Comparison of ENCODE assay signal across 16 cellular contexts in the genomic region with DNA sequence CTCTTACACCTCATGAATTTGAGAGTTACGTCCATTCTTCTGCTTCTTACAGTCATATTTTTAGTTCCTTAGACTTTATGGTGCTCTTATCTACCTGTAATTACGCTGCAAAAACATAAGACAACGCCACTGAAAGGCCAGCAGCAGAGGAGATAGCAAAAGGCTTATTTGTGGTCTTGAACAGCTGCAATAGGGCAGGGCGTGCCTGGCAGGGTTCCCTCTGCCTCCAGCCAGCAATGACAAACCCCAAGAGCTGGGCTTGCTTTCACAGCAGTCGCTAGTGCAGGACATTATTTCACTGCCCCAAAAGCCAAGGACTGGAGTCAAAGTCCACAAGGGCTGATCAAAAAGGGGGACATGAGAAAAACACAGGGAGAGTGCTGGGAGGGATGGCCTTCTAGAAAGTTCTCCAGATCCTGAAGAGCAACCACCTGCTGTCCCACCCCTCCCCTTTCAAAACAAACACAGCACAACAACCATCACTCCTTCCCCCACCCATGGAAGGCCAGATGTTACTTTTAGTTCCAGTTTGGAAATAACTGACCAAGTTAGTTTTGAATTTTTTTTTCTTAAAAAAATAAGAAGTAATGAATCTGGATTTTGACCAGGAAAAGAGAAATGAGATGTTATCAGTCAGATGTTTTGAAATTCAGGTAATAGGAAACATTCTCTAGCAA.
DNase-seq lines count a peak whose midpoint lies in the region; ATAC-seq and TF ChIP-seq lines count a peak whose summit lies in the region.
"Had no signal": no experiment of that assay in that cellular context is flagged by ENCODE, and none has a peak within 500 bp of the region (broad histone marks: within the 10 kb centered on the region; RNA-seq: fewer than 3 reads in every experiment).

No MANE protein-coding gene starts in this region.

- H3K27me3 ChIP-seq in body of pancreas (no peaks in the 10 kb centered on the region), hepatocyte (no peaks in the 10 kb centered on the region)
- H3K27me3 ChIP-seq: vagina had no signal

- H4K20me1 ChIP-seq in hepatocyte (ENCODE audit: insufficient read depth, poor library complexity, severe bottlenecking) = peaks cover 37% of the 10 kb centered on the region

- DNase-seq in GF-D8 (lab: John Stamatoyannopoulos, UW) (peak; percentile 43), body of pancreas (peak in 3 of 4 donors; percentile 18 to 58 (median 38)), hepatocyte (ENCODE audit: low spot score) (peak; percentile 38), posterior vena cava (ENCODE audit: low spot score) (peak; percentile 90), cerebellum (ENCODE audit: low spot score) (no peak), CD1c-positive myeloid dendritic cell (ENCODE audit: extremely low spot score) (no peak)
- no peak for DNase-seq in activated CD4-positive, CD25-positive, alpha-beta regulatory T cell treated with anti-CD3 and anti-CD28 coated beads, Interleukin-2, amount 50 U/mL, for 72 hours
- DNase-seq: activated CD8-positive, alpha-beta T cell treated with anti-CD3 and anti-CD28 coated beads for 36 hours; activated naive CD4-positive, alpha-beta T cell treated with Interleukin-2 at 50 U/mL for 16 hours; cortex of kidney; EL; glutamatergic neuron; NCI-H146 had no signal

- intact Hi-C loops in body of pancreas (cut with DNase I) (no loop called here), posterior vena cava (cut with DNase I) (no loop called here)

- H3K4me1 ChIP-seq in body of pancreas = peaks cover 34% of the 10 kb centered on the region
- H3K4me1 ChIP-seq in hepatocyte (ENCODE audit: insufficient read depth) = peaks cover 29% of the 10 kb centered on the region

- peak overlapping the region; percentile 37 for H3K4me2 ChIP-seq in hepatocyte

- no peak overlapping the region for H3K27ac ChIP-seq in body of pancreas
- H3K27ac ChIP-seq in hepatocyte = peak overlapping the region; percentile 2
- H3K27ac ChIP-seq: vagina had no signal

- H3K36me3 ChIP-seq in body of pancreas (replicated peaks in 1 of 2; ENCODE audit: insufficient read depth in 1 of 2, low read depth in 2 of 2) (no peaks in the 10 kb centered on the region), hepatocyte (replicated peaks; ENCODE audit: insufficient read depth, low read depth) (no peaks in the 10 kb centered on the region)

- no peak overlapping the region for H2AFZ ChIP-seq in hepatocyte

- no peaks in the 10 kb centered on the region for H3K9me3 ChIP-seq in body of pancreas
- H3K9me3 ChIP-seq in hepatocyte (ENCODE audit: low read depth) = no peaks in the 10 kb centered on the region
- H3K9me3 ChIP-seq: vagina had no signal

- ATAC-seq in body of pancreas (no peak), HG02610 (IDR thresholded peaks at IDR 0.05; ENCODE audit: unreplicated experiment) (no peak)
- ATAC-seq: activated CD8-positive, alpha-beta T cell treated with anti-CD3 and anti-CD28 coated beads for 36 hours had no signal

- 48 to 52% methylated on average over 5 of the region's 5 CpGs for WGBS in body of pancreas, 2 donors
- WGBS in hepatocyte (ENCODE audit: low lambda C conversion rate, missing lambda C conversion rate) = 59% methylated on average over 5 of the region's 5 CpGs

- H3K4me3 ChIP-seq in body of pancreas = no peak overlapping the region
- H3K4me3 ChIP-seq in hepatocyte = no peak overlapping the region
- H3K4me3 ChIP-seq: skin epidermis, vagina had no signal

- no peak for TF ChIP-seq POLR2A in body of pancreas (IDR thresholded peaks at IDR 0.05)

- peaks cover 94% of the 10 kb centered on the region for H3K79me2 ChIP-seq in hepatocyte

- TF ChIP-seq CTCF in body of pancreas (IDR thresholded peaks at IDR 0.05) (no peak), hepatocyte (IDR thresholded peaks at IDR 0.05; ENCODE audit: poor library complexity) (no peak)

- H3K9me2 ChIP-seq in hepatocyte (replicated peaks; ENCODE audit: insufficient read depth) = no peaks in the 10 kb centered on the region

Comparison
In these comparisons a context has a peak if more than half of its experiments do, and no peak if none do; other contexts are left out.
1. DNase-seq: peak in GF-D8 (single experiment), body of pancreas (3 of 4), hepatocyte (single experiment) and posterior vena cava (single experiment); none in cerebellum (single experiment), CD1c-positive myeloid dendritic cell (single experiment) and activated CD4-positive, CD25-positive, alpha-beta regulatory T cell treated with anti-CD3 and anti-CD28 coated beads, Interleukin-2, amount 50 U/mL, for 72 hours (single experiment).